ENCODE assay signal across 14 cellular contexts in genomic region chr14:56180754-56181542, GRCh38.
DNase-seq lines count a peak whose midpoint lies in the region; ATAC-seq, FAIRE-seq and TF ChIP-seq lines count a peak whose summit lies in the region.
"Had no signal": no experiment of that assay in that cellular context is flagged by ENCODE, and none has a peak within 500 bp of the region (broad histone marks: within the 10 kb centered on the region; RNA-seq: fewer than 3 reads in every experiment).

No MANE protein-coding gene starts in this region.

- DNase-seq in COLO829 (ENCODE audit: low spot score) (peak; percentile 76), NCI-H2029 (lab: John Stamatoyannopoulos, UW) (peak; percentile 50), endothelial cell (ENCODE audit: low spot score) (no peak), urothelium cell line (ENCODE audit: low spot score) (no peak), NCI-H2171 treated with DMSO at 0.1 percent for 48 hours (lab: John Stamatoyannopoulos, UW) (no peak), hepatic stellate cell (ENCODE audit: low spot score) (no peak)
- no peak for DNase-seq in effector memory CD8-positive, alpha-beta T cell
- DNase-seq: Caco-2, MG63, NCI-H187, NCI-H2171 had no signal

- H3K4me3 Mint-ChIP-seq in endothelial cell (ENCODE audit: unreplicated experiment), result no peak overlapping the region
- no peak overlapping the region for H3K4me3 Mint-ChIP-seq in effector memory CD8-positive, alpha-beta T cell
- H3K4me3 Mint-ChIP-seq: GM23338 had no signal

- peak overlapping the region; percentile 24 for H3K27ac Mint-ChIP-seq in endothelial cell (ENCODE audit: unreplicated experiment)
- no peak overlapping the region for H3K27ac Mint-ChIP-seq in effector memory CD8-positive, alpha-beta T cell
- H3K27ac Mint-ChIP-seq: GM23338 had no signal

- no peaks in the 10 kb centered on the region for H3K27me3 Mint-ChIP-seq in endothelial cell (ENCODE audit: unreplicated experiment)
- no peaks in the 10 kb centered on the region for H3K27me3 Mint-ChIP-seq in effector memory CD8-positive, alpha-beta T cell

- no peaks in the 10 kb centered on the region for H3K9me3 Mint-ChIP-seq in endothelial cell (ENCODE audit: unreplicated experiment)
- H3K9me3 Mint-ChIP-seq in effector memory CD8-positive, alpha-beta T cell, result no peaks in the 10 kb centered on the region
- H3K9me3 Mint-ChIP-seq: GM23338 had no signal

- peaks cover 9% of the 10 kb centered on the region for H3K36me3 Mint-ChIP-seq in endothelial cell (ENCODE audit: low read depth, unreplicated experiment)
- H3K36me3 Mint-ChIP-seq in effector memory CD8-positive, alpha-beta T cell (ENCODE audit: insufficient read depth), result peaks cover 8% of the 10 kb centered on the region

- ATAC-seq in effector memory CD8-positive, alpha-beta T cell (replicated peaks), result no peak
- ATAC-seq: GM23338 had no signal

- no peak for TF ChIP-seq CTCF in endothelial cell (IDR thresholded peaks at IDR 0.05; ENCODE audit: unreplicated experiment)

- H3K4me1 Mint-ChIP-seq in endothelial cell (ENCODE audit: unreplicated experiment), result peaks cover 28% of the 10 kb centered on the region
- H3K4me1 Mint-ChIP-seq in effector memory CD8-positive, alpha-beta T cell (ENCODE audit: low read depth in 2 of 2), result peaks cover 4 to 5% of the 10 kb centered on the region in 2 donors

- peak; percentile 53 for FAIRE-seq in urothelium cell line (lab: Jason Lieb, UNC)
- FAIRE-seq: G401.6, GM12892 had no signal

Comparison
In these comparisons a context has a peak if more than half of its experiments do, and no peak if none do; other contexts are left out.
1. DNase-seq: peak in COLO829 (single experiment) and NCI-H2029 (single experiment); none in endothelial cell (single experiment), urothelium cell line (single experiment), NCI-H2171 treated with DMSO at 0.1 percent for 48 hours (single experiment), effector memory CD8-positive, alpha-beta T cell (0 of 3) and hepatic stellate cell (single experiment).